In the genomic region with DNA sequence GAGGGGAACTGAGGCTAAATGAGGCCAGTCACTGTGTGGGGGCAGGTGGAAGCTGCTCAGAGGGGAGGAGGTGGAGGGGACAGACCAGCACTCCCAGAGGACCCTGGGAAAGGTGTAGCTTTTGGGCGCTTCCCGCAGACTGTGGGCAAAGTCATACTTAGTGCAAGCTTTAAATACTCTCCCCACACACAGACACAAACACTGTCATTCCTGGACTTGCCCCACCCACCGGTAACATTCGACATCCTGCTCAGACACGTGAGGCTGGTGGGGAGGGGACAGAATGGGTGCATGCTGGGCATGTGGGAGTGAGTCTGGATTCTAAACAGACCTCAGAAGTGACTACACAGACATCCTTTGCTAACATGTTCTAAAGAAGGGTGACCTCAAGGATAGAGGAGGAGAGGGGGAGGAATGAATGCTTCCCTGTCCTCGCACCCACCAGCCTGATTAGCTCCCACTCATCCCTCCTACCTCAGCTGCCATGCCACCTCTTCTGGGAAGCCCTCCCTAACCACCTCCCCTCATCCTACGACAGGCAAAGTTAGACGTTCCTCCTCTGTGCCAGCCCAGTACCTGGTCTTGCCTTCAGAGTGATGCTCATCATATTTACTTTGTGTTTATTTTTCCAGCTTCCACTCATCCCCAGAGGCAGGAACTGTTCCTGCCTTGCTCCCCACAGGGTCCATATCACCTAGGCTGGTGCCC, we compare ENCODE assay signal across 12 cellular contexts. TPM values are rescaled to one million over a fixed set of nuclear protein-coding genes. Genes with fewer than 3 reads are reported as not detected.
DNase-seq lines count a peak whose midpoint lies in the region; ATAC-seq and TF ChIP-seq lines count a peak whose summit lies in the region.
"Had no signal": no experiment of that assay in that cellular context is flagged by ENCODE, and none has a peak within 500 bp of the region (broad histone marks: within the 10 kb centered on the region; RNA-seq: fewer than 3 reads in every experiment).

No MANE protein-coding gene starts in this region.

- H3K4me3 Mint-ChIP-seq in activated CD4-positive, alpha-beta T cell treated with anti-CD3 and anti-CD28 coated beads, Interleukin-2, amount 10 ng/mL, durations not matched to agents 7 days and 5 days: no peak overlapping the region
- H3K4me3 Mint-ChIP-seq in activated CD8-positive, alpha-beta memory T cell treated with anti-CD3 and anti-CD28 coated beads, Interleukin-2, amount 10 ng/mL, durations not matched to agents 7 days and 5 days: no peak overlapping the region

- peaks cover under 1% of the 10 kb centered on the region for H3K36me3 Mint-ChIP-seq in activated CD4-positive, alpha-beta T cell treated with anti-CD3 and anti-CD28 coated beads, Interleukin-2, amount 10 ng/mL, durations not matched to agents 7 days and 5 days (ENCODE audit: low read depth)
- peaks cover under 1% of the 10 kb centered on the region for H3K36me3 Mint-ChIP-seq in activated CD8-positive, alpha-beta memory T cell treated with anti-CD3 and anti-CD28 coated beads, Interleukin-2, amount 10 ng/mL, durations not matched to agents 7 days and 5 days

- H3K4me3 ChIP-seq in fibroblast of villous mesenchyme (ENCODE audit: low read depth, low read length): no peak overlapping the region
- H3K4me3 ChIP-seq: gastroesophageal sphincter, upper lobe of left lung had no signal

- H3K27ac Mint-ChIP-seq in activated CD4-positive, alpha-beta T cell treated with anti-CD3 and anti-CD28 coated beads, Interleukin-2, amount 10 ng/mL, durations not matched to agents 7 days and 5 days: peak overlapping the region; percentile 37
- H3K27ac Mint-ChIP-seq in activated CD8-positive, alpha-beta memory T cell treated with anti-CD3 and anti-CD28 coated beads, Interleukin-2, amount 10 ng/mL, durations not matched to agents 7 days and 5 days: no peak overlapping the region

- CTCF ChIA-PET in activated CD4-positive, alpha-beta T cell treated with anti-CD3 and anti-CD28 coated beads, Interleukin-2, amount 10 ng/mL, durations not matched to agents 7 days and 5 days (lab: Charles Lee): interaction anchor here (0.5 to 1.2 kb wide), 2 partner anchors 114 to 365 kb away, joined by 3 to 7 read pairs; no protein-coding TSS in a partner anchor
- CTCF ChIA-PET in activated CD8-positive, alpha-beta memory T cell treated with anti-CD3 and anti-CD28 coated beads, Interleukin-2, amount 10 ng/mL, durations not matched to agents 7 days and 5 days (lab: Charles Lee): interaction anchor here (0.6 to 6.1 kb wide), 6 partner anchors 12 to 286 kb away, joined by 3 to 58 read pairs (median 4); no protein-coding TSS in a partner anchor

- peak; percentile 54 for ATAC-seq in activated CD8-positive, alpha-beta memory T cell treated with anti-CD3 and anti-CD28 coated beads, Interleukin-2, amount 10 ng/mL, durations not matched to agents 7 days and 5 days
- no peak for ATAC-seq in GM18868 (IDR thresholded peaks at IDR 0.05; ENCODE audit: unreplicated experiment)
- ATAC-seq: gastroesophageal sphincter had no signal

- H3K4me1 Mint-ChIP-seq in activated CD4-positive, alpha-beta T cell treated with anti-CD3 and anti-CD28 coated beads, Interleukin-2, amount 10 ng/mL, durations not matched to agents 7 days and 5 days: peaks cover 39% of the 10 kb centered on the region
- peaks cover 32% of the 10 kb centered on the region for H3K4me1 Mint-ChIP-seq in activated CD8-positive, alpha-beta memory T cell treated with anti-CD3 and anti-CD28 coated beads, Interleukin-2, amount 10 ng/mL, durations not matched to agents 7 days and 5 days

- POLR2A ChIA-PET in activated CD4-positive, alpha-beta T cell treated with anti-CD3 and anti-CD28 coated beads, Interleukin-2, amount 10 ng/mL, durations not matched to agents 7 days and 5 days (lab: Charles Lee): no interaction called here

- TF ChIP-seq CTCF in fibroblast of villous mesenchyme (IDR thresholded peaks at IDR 0.05; ENCODE audit: insufficient read depth, low read depth, low read length): no peak

- H3K27me3 Mint-ChIP-seq in activated CD4-positive, alpha-beta T cell treated with anti-CD3 and anti-CD28 coated beads, Interleukin-2, amount 10 ng/mL, durations not matched to agents 7 days and 5 days: peaks cover 11% of the 10 kb centered on the region
- peaks cover 12% of the 10 kb centered on the region for H3K27me3 Mint-ChIP-seq in activated CD8-positive, alpha-beta memory T cell treated with anti-CD3 and anti-CD28 coated beads, Interleukin-2, amount 10 ng/mL, durations not matched to agents 7 days and 5 days

- no peaks in the 10 kb centered on the region for H3K9me3 Mint-ChIP-seq in activated CD4-positive, alpha-beta T cell treated with anti-CD3 and anti-CD28 coated beads, Interleukin-2, amount 10 ng/mL, durations not matched to agents 7 days and 5 days
- no peaks in the 10 kb centered on the region for H3K9me3 Mint-ChIP-seq in activated CD8-positive, alpha-beta memory T cell treated with anti-CD3 and anti-CD28 coated beads, Interleukin-2, amount 10 ng/mL, durations not matched to agents 7 days and 5 days (ENCODE audit: low read depth)

- peak; percentile 54 for DNase-seq in activated CD4-positive, alpha-beta T cell treated with anti-CD3 and anti-CD28 coated beads, Interleukin-2, amount 10 ng/mL, durations not matched to agents 7 days and 5 days
- no peak for DNase-seq in activated CD4-positive, alpha-beta T cell treated with anti-CD3 and anti-CD28 coated beads for 1 hour
- peak; percentile 73 for DNase-seq in activated CD8-positive, alpha-beta memory T cell treated with anti-CD3 and anti-CD28 coated beads, Interleukin-2, amount 10 ng/mL, durations not matched to agents 7 days and 5 days
- DNase-seq in fibroblast of villous mesenchyme (ENCODE audit: low read depth) (peak; percentile 76), GM19240 (ENCODE audit: insufficient read length, low spot score) (no peak), glomerular visceral epithelial cell (ENCODE audit: extremely low spot score) (no peak)
- peak; percentile 53 for DNase-seq in stimulated activated naive CD4-positive, alpha-beta T cell treated with Interleukin-2 at 50 U/mL for 16 hours (lab: John Stamatoyannopoulos, UW)
- DNase-seq: brain microvascular endothelial cell had no signal

RNA-seq across cellular contexts. Expression of a gene that starts 22.2 kb away (rescaled TPM):
- total RNA-seq in activated CD4-positive, alpha-beta T cell treated with anti-CD3 and anti-CD28 coated beads, Interleukin-2, amount 10 ng/mL, durations not matched to agents 7 days and 5 days: 1 to 10 TPM in 1 of 2 experiments, under 1 TPM in 1; 0.99 to 1.3 TPM
- total RNA-seq in activated CD8-positive, alpha-beta memory T cell treated with anti-CD3 and anti-CD28 coated beads, Interleukin-2, amount 10 ng/mL, durations not matched to agents 7 days and 5 days: 1 to 10 TPM in 1 of 2 experiments, under 1 TPM in 1; 0.35 to 1.5 TPM
- 18.6 and 20.9 TPM in 2 replicates for total RNA-seq in fibroblast of villous mesenchyme
- total RNA-seq: mononuclear cell had no signal

RNA-seq across cellular contexts. Expression of a gene that starts 55.4 kb away (rescaled TPM):
- 10 to 100 TPM; 10.7 to 12.5 TPM for total RNA-seq in activated CD4-positive, alpha-beta T cell treated with anti-CD3 and anti-CD28 coated beads, Interleukin-2, amount 10 ng/mL, durations not matched to agents 7 days and 5 days
- total RNA-seq in activated CD8-positive, alpha-beta memory T cell treated with anti-CD3 and anti-CD28 coated beads, Interleukin-2, amount 10 ng/mL, durations not matched to agents 7 days and 5 days: 10 to 100 TPM; 11.0 to 13.3 TPM
- total RNA-seq in fibroblast of villous mesenchyme: 10.0 and 18.6 TPM in 2 replicates

Comparison
In these comparisons a context has a peak if more than half of its experiments do, and no peak if none do; other contexts are left out.
1. DNase-seq: peak in activated CD4-positive, alpha-beta T cell treated with anti-CD3 and anti-CD28 coated beads, Interleukin-2, amount 10 ng/mL, durations not matched to agents 7 days and 5 days (single experiment), activated CD8-positive, alpha-beta memory T cell treated with anti-CD3 and anti-CD28 coated beads, Interleukin-2, amount 10 ng/mL, durations not matched to agents 7 days and 5 days (single experiment), fibroblast of villous mesenchyme (single experiment) and stimulated activated naive CD4-positive, alpha-beta T cell treated with Interleukin-2 at 50 U/mL for 16 hours (single experiment); none in activated CD4-positive, alpha-beta T cell treated with anti-CD3 and anti-CD28 coated beads for 1 hour (single experiment), GM19240 (single experiment) and glomerular visceral epithelial cell (single experiment).